20 cellular contexts compared by ENCODE assay signal in the genomic region with DNA sequence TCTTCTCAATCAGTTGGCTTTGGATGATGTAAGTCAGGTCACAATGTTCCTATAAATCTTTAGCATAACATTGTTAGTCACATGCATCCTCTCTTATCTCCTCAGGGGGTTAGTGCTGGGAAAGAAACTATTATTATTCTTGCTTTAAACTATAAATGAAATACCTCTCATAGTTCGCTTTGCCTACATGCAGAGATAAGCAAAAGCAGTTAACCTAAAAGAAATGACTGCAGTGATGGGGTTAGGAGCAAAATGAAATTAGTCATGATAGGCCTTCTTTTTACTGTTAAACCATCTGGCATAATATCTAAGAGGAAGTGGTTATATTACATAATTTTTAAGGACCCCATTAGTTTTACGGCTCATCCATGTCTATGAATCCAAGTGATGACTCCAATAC.
A peak's percentile ranks its signal among the peaks of the same experiment; 100 is the strongest.
DNase-seq lines count a peak whose midpoint lies in the region; ATAC-seq and TF ChIP-seq lines count a peak whose summit lies in the region.
"Had no signal": no experiment of that assay in that cellular context is flagged by ENCODE, and none has a peak within 500 bp of the region (broad histone marks: within the 10 kb centered on the region; RNA-seq: fewer than 3 reads in every experiment).

No MANE protein-coding gene starts in this region.

- H3K9me3 ChIP-seq in smooth muscle cell (replicated peaks; ENCODE audit: low read depth) (no peaks in the 10 kb centered on the region), SJCRH30 (replicated peaks) (no peaks in the 10 kb centered on the region)
- no peaks in the 10 kb centered on the region for H3K9me3 ChIP-seq in naive thymus-derived CD4-positive, alpha-beta T cell (ENCODE audit: control insufficient read depth in 2 of 3, low read length in 3 of 3)
- H3K9me3 ChIP-seq: ascending aorta, esophagus muscularis mucosa, transverse colon had no signal

- no peak overlapping the region for H3K4me3 ChIP-seq in smooth muscle cell
- no peak overlapping the region for H3K4me3 ChIP-seq in SJCRH30
- no peak overlapping the region for H3K4me3 ChIP-seq in naive thymus-derived CD4-positive, alpha-beta T cell (ENCODE audit: low read length)
- H3K4me3 ChIP-seq: ascending aorta, esophagus muscularis mucosa, transverse colon had no signal

- whole genome bisulfite sequencing in smooth muscle cell (ENCODE audit: low lambda C conversion rate): 52% methylated on average over 2 of the region's 2 CpGs

- DNase-seq in HEK293T (ENCODE audit: extremely low spot score) (no peak), NOMO-1 treated with DMSO at 0.1 percent for 48 hours (lab: John Stamatoyannopoulos, UW; ENCODE audit: unreplicated experiment) (peak; percentile 93), brain pericyte (ENCODE audit: low read depth, low spot score) (peak; percentile 33), smooth muscle cell (lab: John Stamatoyannopoulos, UW; ENCODE audit: unreplicated experiment) (no peak), HK-2 (ENCODE audit: unreplicated experiment) (no peak), SJCRH30 (no peak), SHP77 treated with DMSO at 0.1 percent for 48 hours (lab: John Stamatoyannopoulos, UW) (no peak)
- DNase-seq in naive thymus-derived CD4-positive, alpha-beta T cell: no peak
- DNase-seq: KG1; NCI-H1092; NCI-H187 treated with DMSO at 0.1 percent for 48 hours; NCI-H2227 treated with DMSO at 0.1 percent for 48 hours; NCI-H82; stimulated activated naive CD8-positive, alpha-beta T cell treated with anti-CD3 and anti-CD28 coated beads, Interleukin-15, amount 100 ng/mL, for 72 hours; transverse colon had no signal

- no peak overlapping the region for H3K9ac ChIP-seq in smooth muscle cell (ENCODE audit: low read depth)

- H4K20me1 ChIP-seq in smooth muscle cell (ENCODE audit: low read depth): no peaks in the 10 kb centered on the region

- TF ChIP-seq CTCF in smooth muscle cell (IDR thresholded peaks at IDR 0.05; ENCODE audit: borderline replicate concordance, insufficient read depth, poor library complexity, severe bottlenecking): no peak

- H3K4me3 Mint-ChIP-seq in naive thymus-derived CD4-positive, alpha-beta T cell: no peak overlapping the region
- H3K4me3 Mint-ChIP-seq: activated naive CD4-positive, alpha-beta T cell treated with anti-CD3 and anti-CD28 coated beads, Interleukin-2, amount 50 U/mL, for 24 hours; stimulated activated naive CD8-positive, alpha-beta T cell treated with anti-CD3 and anti-CD28 coated beads, Interleukin-15, amount 100 ng/mL, for 72 hours; WTC11 had no signal

- H3K27me3 ChIP-seq in smooth muscle cell (ENCODE audit: low read depth) (no peaks in the 10 kb centered on the region), SJCRH30 (no peaks in the 10 kb centered on the region)
- no peaks in the 10 kb centered on the region for H3K27me3 ChIP-seq in naive thymus-derived CD4-positive, alpha-beta T cell (ENCODE audit: control insufficient read depth in 2 of 2, insufficient read depth in 2 of 2, low read length in 2 of 2)
- H3K27me3 ChIP-seq: ascending aorta, esophagus muscularis mucosa, transverse colon had no signal

- ATAC-seq in naive thymus-derived CD4-positive, alpha-beta T cell: no peak
- ATAC-seq: Panc1; stimulated activated naive CD8-positive, alpha-beta T cell treated with anti-CD3 and anti-CD28 coated beads, Interleukin-15, amount 100 ng/mL, for 72 hours; WTC11 had no signal

- POLR2A ChIA-PET in HEK293T (lab: Yijun Ruan, JAX): no interaction called here
- POLR2A ChIA-PET in naive thymus-derived CD4-positive, alpha-beta T cell (lab: Charles Lee): no interaction called here

- H3K4me1 ChIP-seq in smooth muscle cell (ENCODE audit: low read depth) (peaks cover 6% of the 10 kb centered on the region), SJCRH30 (no peaks in the 10 kb centered on the region)
- H3K4me1 ChIP-seq in naive thymus-derived CD4-positive, alpha-beta T cell (ENCODE audit: control insufficient read depth in 2 of 2, insufficient read depth in 2 of 2, low read length in 2 of 2): no peaks in the 10 kb centered on the region

- H3K27ac ChIP-seq in smooth muscle cell (ENCODE audit: low read depth): peak overlapping the region; percentile 3
- H3K27ac ChIP-seq in SJCRH30: no peak overlapping the region
- no peak overlapping the region for H3K27ac ChIP-seq in naive thymus-derived CD4-positive, alpha-beta T cell (ENCODE audit: low read depth, low read length)
- H3K27ac ChIP-seq: ascending aorta, esophagus muscularis mucosa, transverse colon had no signal

- H3K79me2 ChIP-seq in smooth muscle cell (ENCODE audit: low read depth): no peaks in the 10 kb centered on the region

- H3K36me3 ChIP-seq in smooth muscle cell (ENCODE audit: low read depth) (no peaks in the 10 kb centered on the region), SJCRH30 (no peaks in the 10 kb centered on the region)
- no peaks in the 10 kb centered on the region for H3K36me3 ChIP-seq in naive thymus-derived CD4-positive, alpha-beta T cell (ENCODE audit: control insufficient read depth in 2 of 3, insufficient read depth in 3 of 3, low read length in 3 of 3)
- H3K36me3 ChIP-seq: ascending aorta, esophagus muscularis mucosa, transverse colon had no signal

- CTCF ChIA-PET in HEK293T (lab: Yijun Ruan, JAX): interaction anchor here (0.6 kb wide), 1 partner anchor 12 kb away, joined by 3 read pairs; no protein-coding TSS in a partner anchor
- CTCF ChIA-PET in naive thymus-derived CD4-positive, alpha-beta T cell (lab: Charles Lee): no interaction called here

- H2AFZ ChIP-seq in smooth muscle cell (ENCODE audit: low read depth): no peak overlapping the region

- H3K36me3 Mint-ChIP-seq in naive thymus-derived CD4-positive, alpha-beta T cell: no peaks in the 10 kb centered on the region
- H3K36me3 Mint-ChIP-seq: activated naive CD4-positive, alpha-beta T cell treated with anti-CD3 and anti-CD28 coated beads, Interleukin-2, amount 50 U/mL, for 24 hours; WTC11 had no signal

- H3K9me3 Mint-ChIP-seq in naive thymus-derived CD4-positive, alpha-beta T cell: peaks cover 0 to 3% (median 0%) of the 10 kb centered on the region in 11 donors
- H3K9me3 Mint-ChIP-seq: activated naive CD4-positive, alpha-beta T cell treated with anti-CD3 and anti-CD28 coated beads, Interleukin-2, amount 50 U/mL, for 24 hours; stimulated activated naive CD8-positive, alpha-beta T cell treated with anti-CD3 and anti-CD28 coated beads, Interleukin-15, amount 100 ng/mL, for 72 hours; WTC11 had no signal

- peaks cover 0 to 5% (median 0%) of the 10 kb centered on the region in 7 donors for H3K4me1 Mint-ChIP-seq in naive thymus-derived CD4-positive, alpha-beta T cell
- H3K4me1 Mint-ChIP-seq: activated naive CD4-positive, alpha-beta T cell treated with anti-CD3 and anti-CD28 coated beads, Interleukin-2, amount 50 U/mL, for 24 hours; stimulated activated naive CD8-positive, alpha-beta T cell treated with anti-CD3 and anti-CD28 coated beads, Interleukin-15, amount 100 ng/mL, for 72 hours had no signal

- peaks cover 7% of the 10 kb centered on the region for H3F3A ChIP-seq in smooth muscle cell (ENCODE audit: low read depth)

- intact Hi-C loops in naive thymus-derived CD4-positive, alpha-beta T cell (cut with micrococcal nuclease): no loop called here

- H3K27ac Mint-ChIP-seq in naive thymus-derived CD4-positive, alpha-beta T cell: no peak overlapping the region
- H3K27ac Mint-ChIP-seq: activated naive CD4-positive, alpha-beta T cell treated with anti-CD3 and anti-CD28 coated beads, Interleukin-2, amount 50 U/mL, for 24 hours; stimulated activated naive CD8-positive, alpha-beta T cell treated with anti-CD3 and anti-CD28 coated beads, Interleukin-15, amount 100 ng/mL, for 72 hours; WTC11 had no signal

- H3K4me2 ChIP-seq in smooth muscle cell: peak overlapping the region; percentile 4

- peaks cover 5 to 13% (median 8%) of the 10 kb centered on the region in 5 donors for H3K27me3 Mint-ChIP-seq in naive thymus-derived CD4-positive, alpha-beta T cell
- H3K27me3 Mint-ChIP-seq: activated naive CD4-positive, alpha-beta T cell treated with anti-CD3 and anti-CD28 coated beads, Interleukin-2, amount 50 U/mL, for 24 hours; stimulated activated naive CD8-positive, alpha-beta T cell treated with anti-CD3 and anti-CD28 coated beads, Interleukin-15, amount 100 ng/mL, for 72 hours had no signal

TF ChIP-seq in HEK293T, 16 proteins besides CTCF, POLR2A, EP300 and RAD21:
- TF ChIP-seq, protein P1, sequence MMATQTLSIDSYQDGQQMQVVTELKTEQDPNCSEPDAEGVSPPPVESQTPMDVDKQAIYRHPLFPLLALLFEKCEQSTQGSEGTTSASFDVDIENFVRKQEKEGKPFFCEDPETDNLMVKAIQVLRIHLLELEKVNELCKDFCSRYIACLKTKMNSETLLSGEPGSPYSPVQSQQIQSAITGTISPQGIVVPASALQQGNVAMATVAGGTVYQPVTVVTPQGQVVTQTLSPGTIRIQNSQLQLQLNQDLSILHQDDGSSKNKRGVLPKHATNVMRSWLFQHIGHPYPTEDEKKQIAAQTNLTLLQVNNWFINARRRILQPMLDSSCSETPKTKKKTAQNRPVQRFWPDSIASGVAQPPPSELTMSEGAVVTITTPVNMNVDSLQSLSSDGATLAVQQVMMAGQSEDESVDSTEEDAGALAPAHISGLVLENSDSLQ (IDR thresholded peaks at IDR 0.05): peak; percentile 32; the same call in 1 of the 2 replicates
- TF ChIP-seq FOXA1 (IDR thresholded peaks at IDR 0.05) (no peak), FOXM1 (IDR thresholded peaks at IDR 0.05; ENCODE audit: borderline replicate concordance) (no peak)
TF ChIP-seq in HEK293T: peak in this region for 1.

Comparison
In these comparisons a context has a peak if more than half of its experiments do, and no peak if none do; other contexts are left out.
1. DNase-seq: peak in NOMO-1 treated with DMSO at 0.1 percent for 48 hours (single experiment) and brain pericyte (single experiment); none in HEK293T (single experiment), smooth muscle cell (single experiment), HK-2 (single experiment), SJCRH30 (0 of 2), naive thymus-derived CD4-positive, alpha-beta T cell (0 of 9) and SHP77 treated with DMSO at 0.1 percent for 48 hours (single experiment).